Comparison of ENCODE assay signal across 33 cellular contexts in genomic region chr21:29549614-29550013, GRCh38.
"Had no signal": no experiment of that assay in that cellular context is flagged by ENCODE, and none has a peak within 500 bp of the region (broad histone marks: within the 10 kb centered on the region; RNA-seq: fewer than 3 reads in every experiment).

No MANE protein-coding gene starts in this region.

- H3K4me3 ChIP-seq: MG63 had no signal

- H3K36me3 ChIP-seq: MG63 had no signal

- H3K27me3 ChIP-seq: MG63 had no signal

- H3K27ac ChIP-seq: KMS-11 had no signal

- DNase-seq: Karpas-422, Kasumi-1, MG63, MM.1S, MV-4-11, NCI-H1048, NCI-H1092, NCI-H1092 treated with DMSO at 0.1 percent for 48 hours, NCI-H1105, NCI-H1105 treated with DMSO at 0.1 percent for 48 hours, NCI-H1417 treated with DMSO at 0.1 percent for 48 hours, NCI-H1436, NCI-H1436 treated with DMSO at 0.1 percent for 48 hours, NCI-H146, NCI-H1694, NCI-H1694 treated with DMSO at 0.1 percent for 48 hours, NCI-H187, NCI-H187 treated with DMSO at 0.1 percent for 48 hours, NCI-H1930, NCI-H2029, NCI-H2029 treated with DMSO at 0.1 percent for 48 hours, NCI-H2081, NCI-H2081 treated with DMSO at 0.1 percent for 48 hours, NCI-H2107, NCI-H2171, NCI-H2171 treated with DMSO at 0.1 percent for 48 hours, NCI-H2227 treated with DMSO at 0.1 percent for 48 hours, NCI-H226, NCI-H345, NCI-H446, NCI-H446 treated with DMSO at 0.1 percent for 48 hours, NCI-H510A had no signal

- H3K4me2 ChIP-seq: KMS-11 had no signal
